In genomic region chr13:37656247-37656940, GRCh38 we compare ENCODE assay signal across 8 cellular contexts.
DNase-seq lines count a peak whose midpoint lies in the region; ATAC-seq and TF ChIP-seq lines count a peak whose summit lies in the region.

No MANE protein-coding gene starts in this region.

- peaks cover 24% of the 10 kb centered on the region for H3K4me1 ChIP-seq in RWPE2 (ENCODE audit: insufficient read depth, poor library complexity, severe bottlenecking)

- intact Hi-C loops in posterior cingulate gyrus (cut with DNase I), result no loop called here

- H3K4me3 ChIP-seq in RWPE2 (ENCODE audit: severe bottlenecking), result no peak overlapping the region
- H3K4me3 ChIP-seq in fibroblast of mammary gland (ENCODE audit: control insufficient read depth, low read depth, low read length), result no peak overlapping the region
- no peak overlapping the region for H3K4me3 ChIP-seq in retinal pigment epithelial cell (ENCODE audit: low read length)

- ATAC-seq in RWPE2 (ENCODE audit: low read depth), result peak; percentile 98
- no peak for ATAC-seq in GM21447 (IDR thresholded peaks at IDR 0.05; ENCODE audit: unreplicated experiment)

- peak; percentile 98 for DNase-seq in ELR (ENCODE audit: low read depth)
- peak; percentile 72 for DNase-seq in RWPE2 (ENCODE audit: low spot score)
- DNase-seq in fibroblast of mammary gland (ENCODE audit: low read depth), result peak; percentile 99
- peak; percentile 96 for DNase-seq in retinal pigment epithelial cell (ENCODE audit: low read depth)
- no peak for DNase-seq in posterior cingulate gyrus
- no peak for DNase-seq in middle frontal gyrus (ENCODE audit: extremely low spot score, low spot score)
- DNase-seq in DMS79 (lab: John Stamatoyannopoulos, UW), result no peak

- no peaks in the 10 kb centered on the region for H3K36me3 ChIP-seq in RWPE2 (ENCODE audit: low read depth)

- no peaks in the 10 kb centered on the region for H3K27me3 ChIP-seq in RWPE2 (ENCODE audit: insufficient read depth, poor library complexity, severe bottlenecking)

- no peaks in the 10 kb centered on the region for H3K9me3 ChIP-seq in RWPE2 (ENCODE audit: severe bottlenecking)

- peak overlapping the region; percentile 90 for H3K27ac ChIP-seq in RWPE2 (ENCODE audit: poor library complexity, severe bottlenecking)

- TF ChIP-seq CTCF in RWPE2 (IDR thresholded peaks at IDR 0.05; ENCODE audit: poor library complexity, severe bottlenecking), result no peak
- TF ChIP-seq CTCF in fibroblast of mammary gland (conservative IDR thresholded peaks at IDR 0.05; ENCODE audit: control insufficient read depth, insufficient read depth, low read depth, low read length), result no peak
- TF ChIP-seq CTCF in retinal pigment epithelial cell (conservative IDR thresholded peaks at IDR 0.05; ENCODE audit: low read depth, low read length), result no peak

Comparison
In these comparisons a context has a peak if more than half of its experiments do, and no peak if none do; other contexts are left out.
1. DNase-seq: peak in ELR (single experiment), RWPE2 (single experiment), fibroblast of mammary gland (single experiment) and retinal pigment epithelial cell (single experiment); none in posterior cingulate gyrus (0 of 10), middle frontal gyrus (single experiment) and DMS79 (single experiment).